ENCODE assay signal across 24 cellular contexts in the genomic region with DNA sequence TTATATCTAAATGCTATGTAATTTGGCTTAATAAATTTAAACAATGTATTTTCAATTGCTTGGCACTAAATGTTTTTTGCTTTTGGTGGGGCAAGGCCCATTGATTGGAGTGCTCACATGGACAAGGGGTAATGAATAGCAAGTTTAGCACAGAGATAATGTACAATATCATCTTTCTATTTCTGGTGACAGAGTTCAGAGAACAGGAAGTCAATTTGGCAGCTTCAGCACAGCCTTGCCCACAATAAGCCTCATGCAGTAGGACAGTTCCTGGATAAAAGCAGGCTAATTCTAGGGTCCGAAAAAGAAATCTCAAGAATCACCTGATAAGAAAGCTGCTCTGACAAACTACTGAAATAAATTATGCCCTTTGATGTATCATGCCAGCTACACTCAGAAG.
"Had no signal": no experiment of that assay in that cellular context is flagged by ENCODE, and none has a peak within 500 bp of the region (broad histone marks: within the 10 kb centered on the region; RNA-seq: fewer than 3 reads in every experiment).

No MANE protein-coding gene starts in this region.

- H3K9me3 ChIP-seq: gastrocnemius medialis, neutrophil, suprapubic skin, transverse colon, upper lobe of right lung, uterus had no signal

- H3K27ac ChIP-seq: dorsolateral prefrontal cortex, gastrocnemius medialis, neutrophil, parathyroid adenoma, suprapubic skin, transverse colon, upper lobe of right lung, uterus had no signal

- H3K4me3 ChIP-seq: dorsolateral prefrontal cortex, gastrocnemius medialis, mucosa of descending colon, smooth muscle cell, suprapubic skin, transverse colon, upper lobe of right lung, uterus had no signal

- H3K36me3 ChIP-seq: gastrocnemius medialis, neutrophil, suprapubic skin, transverse colon, upper lobe of right lung, uterus had no signal

- H3K27me3 ChIP-seq: dorsolateral prefrontal cortex, gastrocnemius medialis, neutrophil, suprapubic skin, transverse colon, upper lobe of right lung, uterus had no signal

- ATAC-seq: gastrocnemius medialis; left colon; mucosa of descending colon; natural killer cell treated with Interleukin-12 subunit alpha and Interleukin-12 subunit beta and Interleukin-15 and Interleukin-18, amount 100 ng/mL, for 72 hours; sciatic nerve; stimulated activated naive CD8-positive, alpha-beta T cell treated with anti-CD3 and anti-CD28 coated beads, Interleukin-15, amount 100 ng/mL, for 72 hours; upper lobe of right lung had no signal

- H3K4me1 ChIP-seq: gastrocnemius medialis, parathyroid adenoma, suprapubic skin, transverse colon, upper lobe of right lung, uterus had no signal

- DNase-seq: dorsolateral prefrontal cortex; effector CD4-positive, alpha-beta T cell; gastrocnemius medialis; head of caudate nucleus; hippocampal formation; left colon; mesenchymal stem cell; mucosa of descending colon; naive B cell; stimulated activated CD4-positive, alpha-beta T cell treated with anti-CD3 and anti-CD28 coated beads, Interleukin-12 subunit alpha, Interleukin-12 subunit beta, amount 100 ng/mL, for 4 hours; stimulated activated CD4-positive, alpha-beta T cell treated with anti-CD3 and anti-CD28 coated beads, Interleukin-1b, Interleukin-23, amount 100 ng/mL, for 48 hours; stimulated activated CD4-positive, alpha-beta T cell treated with anti-CD3 and anti-CD28 coated beads, Interleukin-4, amount 100 ng/mL, for 1 hour; stimulated activated CD8-positive, alpha-beta memory T cell treated with anti-CD3 and anti-CD28 coated beads, Interleukin-4, amount 100 ng/mL, for 48 hours; stimulated activated naive CD4-positive, alpha-beta T cell; stimulated activated naive CD8-positive, alpha-beta T cell treated with anti-CD3 and anti-CD28 coated beads, Interleukin-15, amount 100 ng/mL, for 72 hours; transverse colon; upper lobe of right lung; uterus had no signal
